15 cellular contexts compared by ENCODE assay signal in the genomic region with DNA sequence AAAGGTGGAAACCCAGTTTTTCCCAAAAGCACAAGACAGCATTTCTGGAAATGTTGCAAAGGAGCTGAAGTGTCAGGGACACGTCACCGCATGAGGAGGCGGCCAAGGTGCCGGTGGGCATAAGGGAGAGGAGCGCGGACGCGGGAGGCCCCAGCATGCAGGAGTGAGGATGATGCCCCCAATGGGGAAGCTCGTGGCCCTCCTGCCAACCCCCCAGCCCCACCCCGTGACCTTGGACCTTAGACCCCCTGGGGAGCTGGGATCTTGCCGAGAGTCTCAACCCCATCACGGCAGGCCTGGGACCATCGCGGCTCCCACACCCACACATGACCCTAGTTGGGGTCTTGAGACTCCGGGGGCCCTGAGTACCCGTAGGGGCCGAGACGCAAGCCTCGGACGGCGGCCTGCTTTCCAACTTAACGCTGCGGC.
"Had no signal": no experiment of that assay in that cellular context is flagged by ENCODE, and none has a peak within 500 bp of the region (broad histone marks: within the 10 kb centered on the region; RNA-seq: fewer than 3 reads in every experiment).

No MANE protein-coding gene starts in this region.

- H3K27me3 ChIP-seq: ascending aorta, breast epithelium, dorsolateral prefrontal cortex had no signal

- H3K27me3 Mint-ChIP-seq: T-cell had no signal

- H3K36me3 ChIP-seq: ascending aorta, breast epithelium had no signal

- DNase-seq: activated CD4-positive, CD25-positive, alpha-beta regulatory T cell treated with anti-CD3 and anti-CD28 coated beads, Interleukin-2, amount 50 U/mL, for 72 hours; activated naive CD4-positive, alpha-beta T cell treated with Interleukin-2 at 50 U/mL for 16 hours; mesendoderm; stimulated activated CD4-positive, alpha-beta T cell treated with anti-CD3 and anti-CD28 coated beads, Interleukin-4, amount 100 ng/mL, for 24 hours; stimulated activated naive CD4-positive, alpha-beta T cell; T-cell; T-helper 9 cell; trophoblast cell had no signal

- H3K4me3 Mint-ChIP-seq: T-cell had no signal

- ATAC-seq: esophagus mucosa, T-cell had no signal

- H3K4me1 ChIP-seq: breast epithelium had no signal

- H3K27ac Mint-ChIP-seq: T-cell had no signal

- H3K4me3 ChIP-seq: ascending aorta, breast epithelium, dorsolateral prefrontal cortex, SK-N-MC, skin epidermis had no signal

- H3K27ac ChIP-seq: ascending aorta, breast epithelium, dorsolateral prefrontal cortex, SK-N-MC, skin epidermis had no signal

- FAIRE-seq: keratinocyte had no signal
